Comparison of ENCODE assay signal across 12 cellular contexts in the genomic region with DNA sequence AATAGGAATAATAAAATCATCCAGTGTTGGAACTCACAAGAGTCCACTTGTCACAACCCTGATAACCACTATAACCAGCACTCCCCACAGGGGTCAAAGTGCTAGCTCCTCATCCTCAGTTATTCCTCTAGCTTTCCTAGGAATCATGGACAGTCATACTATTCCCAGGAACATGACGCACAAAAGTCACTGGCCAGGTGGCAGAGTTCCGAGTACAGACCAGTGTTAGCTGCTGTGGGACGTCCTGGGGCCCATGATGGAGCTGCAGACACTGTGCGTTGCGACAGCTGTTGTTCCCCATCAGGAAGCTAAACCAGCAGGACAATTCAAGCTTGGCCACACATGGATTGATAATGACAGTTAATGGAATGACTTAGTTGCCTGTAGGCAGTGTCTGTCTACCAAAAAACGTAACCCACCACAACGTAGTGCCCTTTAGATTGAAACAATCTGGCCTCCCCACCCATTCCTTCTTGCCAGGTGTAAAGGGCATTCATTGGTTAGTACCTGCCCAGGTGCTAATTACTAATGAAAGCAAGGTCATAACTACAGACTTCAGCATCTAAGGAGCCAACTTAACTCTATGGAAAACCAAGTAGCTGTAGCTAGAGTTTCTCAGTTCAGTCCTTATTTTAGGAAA. TPM values are rescaled to one million over a fixed set of nuclear protein-coding genes. Genes with fewer than 3 reads are reported as not detected.
A peak's percentile ranks its signal among the peaks of the same experiment; 100 is the strongest.
DNase-seq lines count a peak whose midpoint lies in the region; TF ChIP-seq lines count a peak whose summit lies in the region.
"Had no signal": no experiment of that assay in that cellular context is flagged by ENCODE, and none has a peak within 500 bp of the region (broad histone marks: within the 10 kb centered on the region; RNA-seq: fewer than 3 reads in every experiment).

No MANE protein-coding gene starts in this region.

- peaks cover 7 to 75% (median 11%) of the 10 kb centered on the region in 3 donors for H3K36me3 Mint-ChIP-seq in CD8-positive, alpha-beta memory T cell
- no peaks in the 10 kb centered on the region for H3K36me3 Mint-ChIP-seq in glutamatergic neuron (ENCODE audit: unreplicated experiment)

- H3K4me3 Mint-ChIP-seq in CD8-positive, alpha-beta memory T cell: peak overlapping the region in 4 of 7 donors; percentile 15 to 44 (median 28)
- H3K4me3 Mint-ChIP-seq in glutamatergic neuron (ENCODE audit: unreplicated experiment): no peak overlapping the region
- H3K4me3 Mint-ChIP-seq: activated CD8-positive, alpha-beta memory T cell treated with anti-CD3 and anti-CD28 coated beads, Interleukin-2, amount 10 ng/mL, durations not matched to agents 7 days and 5 days had no signal

- no peaks in the 10 kb centered on the region for H3K9me3 Mint-ChIP-seq in CD8-positive, alpha-beta memory T cell
- peaks cover 6% of the 10 kb centered on the region for H3K9me3 Mint-ChIP-seq in glutamatergic neuron (ENCODE audit: unreplicated experiment)

- H3K27me3 Mint-ChIP-seq in CD8-positive, alpha-beta memory T cell: no peaks in the 10 kb centered on the region
- H3K27me3 Mint-ChIP-seq in glutamatergic neuron (ENCODE audit: unreplicated experiment): peaks cover 2% of the 10 kb centered on the region
- H3K27me3 Mint-ChIP-seq: activated CD8-positive, alpha-beta memory T cell treated with anti-CD3 and anti-CD28 coated beads, Interleukin-2, amount 10 ng/mL, durations not matched to agents 7 days and 5 days had no signal

- H3K4me3 ChIP-seq in CD8-positive, alpha-beta memory T cell (ENCODE audit: low read length): no peak overlapping the region
- H3K4me3 ChIP-seq in parathyroid adenoma (ENCODE audit: low read depth, low read length) (no peak overlapping the region), uterus (no peak overlapping the region)
- H3K4me3 ChIP-seq: esophagus muscularis mucosa had no signal

- peak overlapping the region in 7 of 8 donors; percentile 35 to 88 (median 74) for H3K27ac Mint-ChIP-seq in CD8-positive, alpha-beta memory T cell
- H3K27ac Mint-ChIP-seq in glutamatergic neuron (ENCODE audit: unreplicated experiment): peak overlapping the region; percentile 76
- H3K27ac Mint-ChIP-seq: activated CD8-positive, alpha-beta memory T cell treated with anti-CD3 and anti-CD28 coated beads, Interleukin-2, amount 10 ng/mL, durations not matched to agents 7 days and 5 days had no signal

- H3K9ac ChIP-seq in parathyroid adenoma: no peak overlapping the region

- intact Hi-C loops in uterus (cut with DNase I; ENCODE audit: low total_unique reads): no loop called here

- POLR2A ChIA-PET in CD8-positive, alpha-beta memory T cell (lab: Charles Lee): interaction anchor here (0.5 to 2.6 kb wide), 5 partner anchors 12 to 308 kb away, joined by 3 to 7 read pairs (median 3); no protein-coding TSS in a partner anchor

- H3K27ac ChIP-seq in CD8-positive, alpha-beta memory T cell (ENCODE audit: low read depth, low read length): no peak overlapping the region
- H3K27ac ChIP-seq in parathyroid adenoma: peak overlapping the region; percentile 84
- no peak overlapping the region for H3K27ac ChIP-seq in uterus
- H3K27ac ChIP-seq: esophagus muscularis mucosa had no signal

- TF ChIP-seq CTCF in glutamatergic neuron (IDR thresholded peaks at IDR 0.05; ENCODE audit: partially characterized antibody, unreplicated experiment) (no peak), parathyroid adenoma (IDR thresholded peaks at IDR 0.05) (no peak), uterus (IDR thresholded peaks at IDR 0.05) (no peak)

- H3K36me3 ChIP-seq in CD8-positive, alpha-beta memory T cell (ENCODE audit: insufficient read depth, low read length): peaks cover 8% of the 10 kb centered on the region
- H3K36me3 ChIP-seq in parathyroid adenoma (ENCODE audit: control insufficient read depth, insufficient read depth, low read length) (no peaks in the 10 kb centered on the region), uterus (no peaks in the 10 kb centered on the region)
- H3K36me3 ChIP-seq: esophagus muscularis mucosa had no signal

- peaks cover 91 to 100% (median 99%) of the 10 kb centered on the region in 3 donors for H3K4me1 Mint-ChIP-seq in CD8-positive, alpha-beta memory T cell
- peaks cover 61% of the 10 kb centered on the region for H3K4me1 Mint-ChIP-seq in glutamatergic neuron (ENCODE audit: low read depth, unreplicated experiment)

- peaks cover 69% of the 10 kb centered on the region for H3K79me2 ChIP-seq in parathyroid adenoma

- H2AFZ ChIP-seq in parathyroid adenoma: no peak overlapping the region

- CTCF ChIA-PET in CD8-positive, alpha-beta memory T cell (lab: Charles Lee): interaction anchor here (0.9 to 4.9 kb wide), 5 partner anchors 8 to 302 kb away, joined by 3 to 20 read pairs (median 6); no protein-coding TSS in a partner anchor

- DNase-seq in CD8-positive, alpha-beta memory T cell: no peak
- DNase-seq in NCI-H69 (lab: John Stamatoyannopoulos, UW): peak; percentile 87
- DNase-seq in glutamatergic neuron: no peak
- no peak for DNase-seq in uterus
- DNase-seq in hippocampal formation (lab: John Stamatoyannopoulos, UW): no peak
- no peak for DNase-seq in NCI-H2081 (lab: John Stamatoyannopoulos, UW)
- DNase-seq in activated CD4-positive, CD25-positive, alpha-beta regulatory T cell (lab: John Stamatoyannopoulos, UW): no peak
- DNase-seq: activated CD8-positive, alpha-beta memory T cell treated with anti-CD3 and anti-CD28 coated beads, Interleukin-2, amount 10 ng/mL, durations not matched to agents 7 days and 5 days; aorta; islet precursor cell had no signal

- H3K4me2 ChIP-seq in parathyroid adenoma (ENCODE audit: low read length): peak overlapping the region; percentile 49

- no peaks in the 10 kb centered on the region for H3K27me3 ChIP-seq in CD8-positive, alpha-beta memory T cell (ENCODE audit: insufficient read depth, low read length, poor library complexity, severe bottlenecking)
- H3K27me3 ChIP-seq in parathyroid adenoma (ENCODE audit: control insufficient read depth, insufficient read depth, low read length) (no peaks in the 10 kb centered on the region), uterus (no peaks in the 10 kb centered on the region)
- H3K27me3 ChIP-seq: esophagus muscularis mucosa had no signal

- peaks cover 85% of the 10 kb centered on the region for H3K4me1 ChIP-seq in CD8-positive, alpha-beta memory T cell (ENCODE audit: insufficient read depth, low read length)
- H3K4me1 ChIP-seq in parathyroid adenoma: peaks cover 76% of the 10 kb centered on the region
- H3K4me1 ChIP-seq in uterus: no peaks in the 10 kb centered on the region

- H3K9me3 ChIP-seq in CD8-positive, alpha-beta memory T cell (ENCODE audit: low read length): no peaks in the 10 kb centered on the region
- no peaks in the 10 kb centered on the region for H3K9me3 ChIP-seq in parathyroid adenoma (ENCODE audit: control insufficient read depth, low read length)
- H3K9me3 ChIP-seq in uterus: no peaks in the 10 kb centered on the region
- H3K9me3 ChIP-seq: esophagus muscularis mucosa had no signal

- no peak for TF ChIP-seq POLR2A in uterus (IDR thresholded peaks at IDR 0.05)

RNA-seq across cellular contexts. Expression of gene EZR, which starts 17.4 kb away (rescaled TPM):
- total RNA-seq in CD8-positive, alpha-beta memory T cell: 100 to 1,000 TPM; 296 to 299 TPM
- 325 TPM for polyA plus RNA-seq in CD8-positive, alpha-beta memory T cell
- total RNA-seq in glutamatergic neuron (ENCODE audit: unreplicated experiment) (272 TPM), uterus (10 to 100 TPM; 27.4 to 94.0 (median 59.3) TPM)
